Comparison of ENCODE assay signal across 33 cellular contexts in the genomic region with DNA sequence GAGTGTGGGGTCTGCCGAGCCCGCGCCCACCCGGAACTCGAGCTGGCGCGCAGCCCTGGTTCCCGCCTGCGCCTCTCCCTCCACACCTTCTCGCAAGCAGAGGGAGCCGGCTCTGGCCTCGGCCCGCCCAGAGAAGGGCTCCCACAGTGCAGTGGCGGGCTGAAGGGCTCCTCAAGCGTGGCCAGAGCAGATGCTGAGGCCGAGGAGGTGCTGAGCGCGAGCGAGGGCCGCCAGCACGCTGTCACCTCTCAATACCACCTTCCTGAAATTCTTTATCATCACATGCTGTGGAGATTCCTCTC.
"Had no signal": no experiment of that assay in that cellular context is flagged by ENCODE, and none has a peak within 500 bp of the region (broad histone marks: within the 10 kb centered on the region; RNA-seq: fewer than 3 reads in every experiment).

No MANE protein-coding gene starts in this region.

- H3K4me3 ChIP-seq: adrenal gland, body of pancreas, breast epithelium, Peyer's patch, SJSA1 had no signal

- H3K4me1 ChIP-seq: adrenal gland, body of pancreas, breast epithelium, Peyer's patch, SJSA1 had no signal

- H3K9ac ChIP-seq: SK-N-SH had no signal

- H3K9me3 ChIP-seq: adrenal gland, body of pancreas, breast epithelium, Peyer's patch, SJSA1, SK-N-SH had no signal

- H3K27me3 ChIP-seq: adrenal gland, body of pancreas, breast epithelium, Peyer's patch had no signal

- H3K4me2 ChIP-seq: SK-N-SH had no signal

- H3K36me3 ChIP-seq: adrenal gland, breast epithelium, Peyer's patch, SJSA1 had no signal

- H3K27ac ChIP-seq: adrenal gland, body of pancreas, breast epithelium, Peyer's patch, SJSA1 had no signal

- ATAC-seq: activated CD4-positive, alpha-beta T cell treated with anti-CD3 and anti-CD28 coated beads for 36 hours; activated CD4-positive, CD25-positive, alpha-beta regulatory T cell treated with anti-CD3 and anti-CD28 coated beads, Interleukin-2, amount 50 U/mL, for 24 hours; activated naive CD4-positive, alpha-beta T cell treated with anti-CD3 and anti-CD28 coated beads, Interleukin-2, amount 50 U/mL, for 72 hours; activated T-cell treated with anti-CD3 and anti-CD28 coated beads, Interleukin-2, amount 50 U/mL, for 4 hours; body of pancreas; PC-3; WTC11 had no signal

- DNase-seq: activated CD4-positive, alpha-beta memory T cell treated with anti-CD3 and anti-CD28 coated beads for 36 hours; activated CD4-positive, alpha-beta T cell treated with anti-CD3 and anti-CD28 coated beads for 36 hours; activated CD4-positive, alpha-beta T cell treated with anti-CD3 and anti-CD28 coated beads, Interleukin-2, amount 50 U/mL, for 1 hour; activated CD8-positive, alpha-beta memory T cell treated with anti-CD3 and anti-CD28 coated beads, Interleukin-2, amount 50 U/mL, for 4 hours; activated gamma-delta T cell treated with Interleukin-2 at 50 U/mL for 16 hours; activated naive CD4-positive, alpha-beta T cell treated with anti-CD3 and anti-CD28 coated beads for 36 hours; activated T-cell treated with anti-CD3 and anti-CD28 coated beads for 4 hours; activated T-cell treated with anti-CD3 and anti-CD28 coated beads, Interleukin-2, amount 50 U/mL, for 4 hours; adrenal gland; body of pancreas; caudate nucleus; cerebellar nuclear complex; NCI-H1105; NCI-H1417 treated with DMSO at 0.1 percent for 48 hours; NCI-H1694 treated with DMSO at 0.1 percent for 48 hours; NCI-H2029; NCI-H2171 treated with DMSO at 0.1 percent for 48 hours; NCI-H2227 treated with DMSO at 0.1 percent for 48 hours; NCI-H446; NCI-H510A treated with DMSO at 0.1 percent for 48 hours; NCI-H526 treated with DMSO at 0.1 percent for 48 hours; NCI-H82; PC-3; Peyer's patch; RPMI8226; SHP77 treated with DMSO at 0.1 percent for 48 hours; SK-N-SH had no signal

- FAIRE-seq: astrocyte had no signal
